Comparison of ENCODE assay signal across 24 cellular contexts in genomic region chr14:90349729-90350128, GRCh38. TPM values are rescaled to one million over a fixed set of nuclear protein-coding genes. Genes with fewer than 3 reads are reported as not detected.
DNase-seq lines count a peak whose midpoint lies in the region; ATAC-seq, FAIRE-seq and TF ChIP-seq lines count a peak whose summit lies in the region.
"Had no signal": no experiment of that assay in that cellular context is flagged by ENCODE, and none has a peak within 500 bp of the region (broad histone marks: within the 10 kb centered on the region; RNA-seq: fewer than 3 reads in every experiment).

No MANE protein-coding gene starts in this region.

- H3K27me3 Mint-ChIP-seq in activated CD4-positive, alpha-beta memory T cell treated with anti-CD3 and anti-CD28 coated beads for 36 hours, result no peaks in the 10 kb centered on the region
- peaks cover 1% of the 10 kb centered on the region for H3K27me3 Mint-ChIP-seq in activated CD4-positive, alpha-beta memory T cell treated with anti-CD3 and anti-CD28 coated beads, Interleukin-2, amount 10 ng/mL, durations not matched to agents 7 days and 5 days
- peaks cover 1% of the 10 kb centered on the region for H3K27me3 Mint-ChIP-seq in GM23338 (ENCODE audit: insufficient read depth, low read depth, poor library complexity)

- 0 out of 2 replicates have a peak overlapping the region, but pooled peaks have one; percentile 30 for H3K4me3 ChIP-seq in GM23338
- H3K4me3 ChIP-seq in GM12878, result no peak overlapping the region
- H3K4me3 ChIP-seq: BLaER1 had no signal

- H4K20me1 ChIP-seq in GM23338 (replicated peaks; ENCODE audit: insufficient read depth), result no peaks in the 10 kb centered on the region
- H4K20me1 ChIP-seq in GM12878 (ENCODE audit: control insufficient read depth, insufficient read depth), result no peaks in the 10 kb centered on the region
- H4K20me1 ChIP-seq: BLaER1 had no signal

- CTCF ChIA-PET in activated CD4-positive, alpha-beta memory T cell treated with anti-CD3 and anti-CD28 coated beads for 36 hours (lab: Charles Lee), result interaction anchor here (0.9 kb wide), 1 partner anchor 347 kb away, joined by 3 read pairs; no protein-coding TSS in a partner anchor
- CTCF ChIA-PET in activated CD4-positive, alpha-beta memory T cell treated with anti-CD3 and anti-CD28 coated beads, Interleukin-2, amount 10 ng/mL, durations not matched to agents 7 days and 5 days (lab: Charles Lee), result interaction anchor here (1.3 kb wide), 1 partner anchor 50 kb away, joined by 3 read pairs; no protein-coding TSS in a partner anchor
- CTCF ChIA-PET in GM12878 (lab: Yijun Ruan, JAX), result no interaction called here

- H3F3A ChIP-seq in GM23338 (replicated peaks; ENCODE audit: low read depth), result no peaks in the 10 kb centered on the region

- H3K27ac ChIP-seq in GM23338 (ENCODE audit: low read depth) (no peak overlapping the region), GM12878 (ENCODE audit: control insufficient read depth, insufficient read depth) (no peak overlapping the region)
- H3K27ac ChIP-seq: BLaER1, RWPE1 had no signal

- BruUV-seq in GM12878 (replicated peaks; lab: Mats Ljungman, UMichigan), result no TSS peak

- no peaks in the 10 kb centered on the region for H3K36me3 Mint-ChIP-seq in activated CD4-positive, alpha-beta memory T cell treated with anti-CD3 and anti-CD28 coated beads for 36 hours
- no peaks in the 10 kb centered on the region for H3K36me3 Mint-ChIP-seq in activated CD4-positive, alpha-beta memory T cell treated with anti-CD3 and anti-CD28 coated beads, Interleukin-2, amount 10 ng/mL, durations not matched to agents 7 days and 5 days (ENCODE audit: low read depth)
- no peaks in the 10 kb centered on the region for H3K36me3 Mint-ChIP-seq in GM23338 (ENCODE audit: low read depth)

- POLR2A ChIA-PET in activated CD4-positive, alpha-beta memory T cell treated with anti-CD3 and anti-CD28 coated beads for 36 hours (lab: Charles Lee), result no interaction called here
- POLR2A ChIA-PET in activated CD4-positive, alpha-beta memory T cell treated with anti-CD3 and anti-CD28 coated beads, Interleukin-2, amount 10 ng/mL, durations not matched to agents 7 days and 5 days (lab: Charles Lee), result interaction anchor here (1.1 to 1.2 kb wide), 2 partner anchors 32 to 48 kb away, joined by 3 read pairs; no protein-coding TSS in a partner anchor
- POLR2A ChIA-PET in GM12878 (lab: Charles Lee), result interaction anchor here (0.7 kb wide), 1 partner anchor 83 kb away, joined by 4 read pairs; no protein-coding TSS in a partner anchor

- no peak overlapping the region for H3K4me3 Mint-ChIP-seq in activated CD4-positive, alpha-beta memory T cell treated with anti-CD3 and anti-CD28 coated beads for 36 hours
- H3K4me3 Mint-ChIP-seq in activated CD4-positive, alpha-beta memory T cell treated with anti-CD3 and anti-CD28 coated beads, Interleukin-2, amount 10 ng/mL, durations not matched to agents 7 days and 5 days, result no peak overlapping the region
- H3K4me3 Mint-ChIP-seq in GM23338, result no peak overlapping the region
- H3K4me3 Mint-ChIP-seq: CD4-positive, alpha-beta T cell had no signal

- H3K4me2 ChIP-seq in GM23338 (no peak overlapping the region), GM12878 (ENCODE audit: control insufficient read depth, insufficient read depth) (no peak overlapping the region)
- H3K4me2 ChIP-seq: BLaER1 had no signal

- in situ Hi-C loops in GM12878 (cut with MboI), result no loop called here

- H3K27ac Mint-ChIP-seq in activated CD4-positive, alpha-beta memory T cell treated with anti-CD3 and anti-CD28 coated beads for 36 hours, result no peak overlapping the region
- H3K27ac Mint-ChIP-seq in activated CD4-positive, alpha-beta memory T cell treated with anti-CD3 and anti-CD28 coated beads, Interleukin-2, amount 10 ng/mL, durations not matched to agents 7 days and 5 days, result no peak overlapping the region
- H3K27ac Mint-ChIP-seq in GM23338, result no peak overlapping the region
- H3K27ac Mint-ChIP-seq: CD4-positive, alpha-beta T cell had no signal

- H3K9me2 ChIP-seq in GM23338 (ENCODE audit: insufficient read depth), result no peaks in the 10 kb centered on the region

- H3K79me2 ChIP-seq in GM23338 (replicated peaks; ENCODE audit: insufficient read depth) (no peaks in the 10 kb centered on the region), GM12878 (ENCODE audit: control insufficient read depth, insufficient read depth, low read length) (no peaks in the 10 kb centered on the region)

- SMC1A ChIA-PET in GM12878 (lab: Charles Lee; ENCODE audit: uncharacterized antibody, unreplicated experiment), result interaction anchor here (1.2 kb wide), 1 partner anchor 14 kb away, joined by 3 read pairs; no protein-coding TSS in a partner anchor

- intact Hi-C loops in activated CD4-positive, alpha-beta memory T cell treated with anti-CD3 and anti-CD28 coated beads for 36 hours (cut with micrococcal nuclease), result no loop called here
- intact Hi-C loops in GM12878 (cut with micrococcal nuclease; ENCODE audit: unreplicated experiment), result no loop called here

- H3K4me1 ChIP-seq in GM23338 (ENCODE audit: insufficient read depth), result peaks cover 6% of the 10 kb centered on the region; the same call in 1 of the 2 replicates
- no peaks in the 10 kb centered on the region for H3K4me1 ChIP-seq in GM12878 (ENCODE audit: control insufficient read depth, insufficient read depth, low read length)
- H3K4me1 ChIP-seq: BLaER1 had no signal

- H2AFZ ChIP-seq in GM23338, result peak overlapping the region; percentile 72; the same call in 1 of the 2 replicates
- H2AFZ ChIP-seq in GM12878 (ENCODE audit: control insufficient read depth, low read depth, low read length), result 0 out of 2 replicates have a peak overlapping the region, but pooled peaks have one; percentile 1

- H3K27me3 ChIP-seq in GM23338 (ENCODE audit: insufficient read depth) (no peaks in the 10 kb centered on the region), GM12878 (replicated peaks in 1 of 2; ENCODE audit: control insufficient read depth in 2 of 2, insufficient read depth in 2 of 2, low read length in 1 of 2) (no peaks in the 10 kb centered on the region)
- H3K27me3 ChIP-seq: BLaER1 had no signal

- no peaks in the 10 kb centered on the region for H3K9me3 ChIP-seq in GM12878 (replicated peaks; ENCODE audit: control insufficient read depth, insufficient read depth, low read length)
- H3K9me3 ChIP-seq: BLaER1 had no signal

- TF ChIP-seq POLR2A in GM12878 (IDR thresholded peaks at IDR 0.05; ENCODE audit: low read depth, low read length), result no peak

- RAD21 ChIA-PET in GM12878 (lab: Charles Lee; ENCODE audit: unreplicated experiment), result no interaction called here

- peak; percentile 37 for DNase-seq in activated CD4-positive, alpha-beta memory T cell treated with anti-CD3 and anti-CD28 coated beads for 36 hours
- DNase-seq in activated CD4-positive, alpha-beta memory T cell treated with anti-CD3 and anti-CD28 coated beads, Interleukin-2, amount 10 ng/mL, durations not matched to agents 7 days and 5 days, result no peak
- DNase-seq in GM10266 (ENCODE audit: extremely low spot score), result peak; percentile 33
- no peak for DNase-seq in GM23338 (ENCODE audit: low spot score)
- no peak for DNase-seq in GM12878 (ENCODE audit: low read depth, low spot score)
- DNase-seq in RPMI8226, result no peak
- DNase-seq in HuH-7.5 (ENCODE audit: low spot score), result no peak
- DNase-seq in kidney tubule cell (ENCODE audit: low spot score), result no peak
- DNase-seq: CD4-positive, alpha-beta T cell; H7; KBM-7; NCI-H1105 treated with DMSO at 0.1 percent for 48 hours; NCI-H146; NCI-H1930; NCI-H2107; NCI-H524; NCI-H774; SHP77 had no signal

- no peak overlapping the region for H3K9ac ChIP-seq in GM12878 (ENCODE audit: control insufficient read depth, insufficient read depth, low read length)
- H3K9ac ChIP-seq: BLaER1 had no signal

- TF ChIP-seq RAD21 in GM12878 (IDR thresholded peaks at IDR 0.05; ENCODE audit: insufficient read depth, low read depth, low read length), result no peak

- TF ChIP-seq EP300 in GM12878 (IDR thresholded peaks at IDR 0.05; ENCODE audit: borderline replicate concordance in 1 of 2, control insufficient read depth in 1 of 2, low read depth in 2 of 2, low read length in 2 of 2), result no peak

- ATAC-seq in GM23338, result no peak
- peak; percentile 35; the same call in 1 of the 3 replicates for ATAC-seq in GM12878

- WGBS in GM12878 (ENCODE audit: insufficient coverage, insufficient replicate concordance, low lambda C conversion rate, missing lambda C conversion rate), result 1% methylated on average over 4 of the region's 4 CpGs

- no peaks in the 10 kb centered on the region for H3K9me3 Mint-ChIP-seq in activated CD4-positive, alpha-beta memory T cell treated with anti-CD3 and anti-CD28 coated beads for 36 hours
- no peaks in the 10 kb centered on the region for H3K9me3 Mint-ChIP-seq in activated CD4-positive, alpha-beta memory T cell treated with anti-CD3 and anti-CD28 coated beads, Interleukin-2, amount 10 ng/mL, durations not matched to agents 7 days and 5 days
- H3K9me3 Mint-ChIP-seq in GM23338, result no peaks in the 10 kb centered on the region
- H3K9me3 Mint-ChIP-seq: CD4-positive, alpha-beta T cell had no signal

- TF ChIP-seq CTCF in GM10266 (IDR thresholded peaks at IDR 0.05; ENCODE audit: control insufficient read depth, insufficient read depth, low read depth, missing control alignments), result no peak
- TF ChIP-seq CTCF in GM23338 (conservative IDR thresholded peaks at IDR 0.05; ENCODE audit: low read depth in 2 of 2), result no peak
- no peak for TF ChIP-seq CTCF in GM12878 (IDR thresholded peaks at IDR 0.05 in 2 of 3, conservative IDR thresholded peaks at IDR 0.05 in 1 of 3; ENCODE audit: control insufficient read depth in 2 of 3, extremely low read depth in 1 of 3, insufficient read depth in 1 of 3, low read depth in 3 of 3, low read length in 3 of 3)

- no peak for FAIRE-seq in GM12878 (lab: Jason Lieb, UNC)
- FAIRE-seq: A204.1, D721Med, GM18507, HTR-8/SVneo had no signal

- H3K4me1 Mint-ChIP-seq in activated CD4-positive, alpha-beta memory T cell treated with anti-CD3 and anti-CD28 coated beads for 36 hours (ENCODE audit: low read depth), result peaks cover 5% of the 10 kb centered on the region
- H3K4me1 Mint-ChIP-seq in activated CD4-positive, alpha-beta memory T cell treated with anti-CD3 and anti-CD28 coated beads, Interleukin-2, amount 10 ng/mL, durations not matched to agents 7 days and 5 days, result peaks cover 4% of the 10 kb centered on the region
- H3K4me1 Mint-ChIP-seq in GM23338, result peaks cover 12% of the 10 kb centered on the region

- H3K36me3 ChIP-seq in GM23338 (ENCODE audit: insufficient read depth) (no peaks in the 10 kb centered on the region), GM12878 (ENCODE audit: control insufficient read depth in 2 of 2, insufficient read depth in 2 of 2, low read length in 1 of 2) (no peaks in the 10 kb centered on the region)
- H3K36me3 ChIP-seq: BLaER1 had no signal

RNA-seq across cellular contexts. Expression of gene NRDE2, which starts 18.0 kb away (rescaled TPM):
- total RNA-seq in activated CD4-positive, alpha-beta memory T cell treated with anti-CD3 and anti-CD28 coated beads for 36 hours, result 10 to 100 TPM; 18.9 to 24.8 TPM
- 10 to 100 TPM; 20.3 to 21.7 TPM for total RNA-seq in activated CD4-positive, alpha-beta memory T cell treated with anti-CD3 and anti-CD28 coated beads, Interleukin-2, amount 10 ng/mL, durations not matched to agents 7 days and 5 days
- total RNA-seq in GM23338 (2014; rRNA removed; shearing (Covaris generic)), result 8.6 and 9.8 TPM in 2 replicates
- polyA plus RNA-seq in GM23338 (2016; fragmentation: Nextera tagmentation; extraction: Ambion mirVana), result 17.3 and 20.6 TPM in 2 replicates
- total RNA-seq in GM12878 (2013; cell fraction: nucleolus; rRNA removed), result 36.9 and 41.7 TPM in 2 replicates
- total RNA-seq in GM12878 (2014; rRNA removed), result 14.3 and 14.8 TPM in 2 replicates
- total RNA-seq in GM12878 (2014; rRNA removed; fragmentation: Illumina TruSeq; extraction: Trizol), result 13.6 and 13.9 TPM in 2 replicates
- 21.0 and 21.3 TPM in 2 replicates for total RNA-seq in GM12878 (2021)
- polyA plus RNA-seq in GM12878 (2011; ENCODE audit: low read depth), result 7.6 TPM
- 10.6 and 10.9 TPM in 2 replicates for polyA plus RNA-seq in GM12878 (2011; rRNA removed)
- polyA plus RNA-seq in GM12878 (2011; cell fraction: cytosol; rRNA removed), result 6.8 and 9.2 TPM in 2 replicates
- polyA plus RNA-seq in GM12878 (2011; cell fraction: nucleus; rRNA removed), result 15.6 and 18.8 TPM in 2 replicates
- polyA plus RNA-seq in GM12878 (2012), result 5.6 and 8.7 TPM in 2 replicates
- 10.6 and 11.9 TPM in 2 replicates for polyA plus RNA-seq in GM12878 (2014; fragmentation: Illumina TruSeq; extraction: Trizol)
- 1 to 10 TPM; 8.3 to 8.4 TPM for polyA plus RNA-seq in GM12878 (2014; fragmentation: Nextera tagmentation; extraction: Ambion mirVana)
- 13.5 and 13.9 TPM in 2 replicates for polyA plus RNA-seq in GM12878 (2014; rRNA removed)
- polyA plus RNA-seq in GM12878 (2016; fragmentation: Nextera tagmentation; extraction: Ambion mirVana), result 10 to 100 TPM; 14.7 to 15.2 TPM
- polyA minus RNA-seq in GM12878 (2011; rRNA and poly(A)+ RNA removed), result 14.6 and 17.6 TPM in 2 replicates
- 4.9 and 5.8 TPM in 2 replicates for polyA minus RNA-seq in GM12878 (2011; cell fraction: cytosol; rRNA and poly(A)+ RNA removed)
- polyA minus RNA-seq in GM12878 (2011; cell fraction: nucleus; rRNA and poly(A)+ RNA removed), result 10.9 and 21.0 TPM in 2 replicates

RNA-seq across cellular contexts. Expression of gene CALM1, which starts 47.1 kb away (rescaled TPM):
- total RNA-seq in activated CD4-positive, alpha-beta memory T cell treated with anti-CD3 and anti-CD28 coated beads for 36 hours, result 100 to 1,000 TPM; 725 to 733 TPM
- 100 to 1,000 TPM; 901 TPM for total RNA-seq in activated CD4-positive, alpha-beta memory T cell treated with anti-CD3 and anti-CD28 coated beads, Interleukin-2, amount 10 ng/mL, durations not matched to agents 7 days and 5 days
- total RNA-seq in GM23338 (2014; rRNA removed; shearing (Covaris generic)), result 308 and 335 TPM in 2 replicates
- 1,841 and 2,024 TPM in 2 replicates for polyA plus RNA-seq in GM23338 (2016; fragmentation: Nextera tagmentation; extraction: Ambion mirVana)
- 75.0 and 87.9 TPM in 2 replicates for total RNA-seq in GM12878 (2013; cell fraction: nucleolus; rRNA removed)
- total RNA-seq in GM12878 (2014; rRNA removed), result 385 and 467 TPM in 2 replicates
- total RNA-seq in GM12878 (2014; rRNA removed; fragmentation: Illumina TruSeq; extraction: Trizol), result 192 and 197 TPM in 2 replicates
- 246 and 249 TPM in 2 replicates for total RNA-seq in GM12878 (2021)
- 106 TPM for polyA plus RNA-seq in GM12878 (2011; ENCODE audit: low read depth)
- polyA plus RNA-seq in GM12878 (2011; rRNA removed), result 219 and 309 TPM in 2 replicates
- polyA plus RNA-seq in GM12878 (2011; cell fraction: cytosol; rRNA removed), result 145 and 195 TPM in 2 replicates
- polyA plus RNA-seq in GM12878 (2011; cell fraction: nucleus; rRNA removed), result 159 and 182 TPM in 2 replicates
- polyA plus RNA-seq in GM12878 (2012), result 147 and 161 TPM in 2 replicates
- polyA plus RNA-seq in GM12878 (2014; fragmentation: Illumina TruSeq; extraction: Trizol), result 420 and 491 TPM in 2 replicates
- 100 to 1,000 TPM; 110 to 175 TPM for polyA plus RNA-seq in GM12878 (2014; fragmentation: Nextera tagmentation; extraction: Ambion mirVana)
- polyA plus RNA-seq in GM12878 (2014; rRNA removed), result 273 and 290 TPM in 2 replicates
- polyA plus RNA-seq in GM12878 (2016; fragmentation: Nextera tagmentation; extraction: Ambion mirVana), result 100 to 1,000 TPM; 679 to 729 TPM
- polyA minus RNA-seq in GM12878 (2011; rRNA and poly(A)+ RNA removed), result 122 and 209 TPM in 2 replicates
- polyA minus RNA-seq in GM12878 (2011; cell fraction: cytosol; rRNA and poly(A)+ RNA removed), result 88.7 and 91.4 TPM in 2 replicates
- polyA minus RNA-seq in GM12878 (2011; cell fraction: nucleus; rRNA and poly(A)+ RNA removed), result 101 and 180 TPM in 2 replicates

Comparison
In these comparisons a context has a peak if more than half of its experiments do, and no peak if none do; other contexts are left out.
1. DNase-seq: peak in activated CD4-positive, alpha-beta memory T cell treated with anti-CD3 and anti-CD28 coated beads for 36 hours (single experiment) and GM10266 (single experiment); none in activated CD4-positive, alpha-beta memory T cell treated with anti-CD3 and anti-CD28 coated beads, Interleukin-2, amount 10 ng/mL, durations not matched to agents 7 days and 5 days (single experiment), GM23338 (single experiment), GM12878 (single experiment), RPMI8226 (single experiment), HuH-7.5 (single experiment) and kidney tubule cell (single experiment).